21 cellular contexts compared by ENCODE assay signal in the genomic region with DNA sequence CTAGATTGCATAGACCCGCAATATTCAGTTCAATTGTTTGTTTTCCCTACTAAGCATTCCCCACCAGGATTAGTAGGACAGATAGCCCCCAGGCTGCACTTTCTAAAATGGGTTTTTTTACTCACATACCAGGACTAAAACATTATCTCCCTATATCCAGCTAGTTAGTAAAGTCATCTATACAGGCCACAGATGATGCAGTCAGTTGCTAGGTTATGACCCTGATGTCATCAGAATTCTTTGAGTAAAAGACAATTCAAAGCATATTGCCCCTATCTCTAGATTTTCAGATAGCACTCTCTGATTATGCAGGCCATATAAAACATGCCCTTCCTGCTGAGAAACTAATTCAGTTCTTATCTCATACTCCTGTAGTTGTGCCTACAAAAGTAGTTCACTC.
DNase-seq lines count a peak whose midpoint lies in the region; ATAC-seq and TF ChIP-seq lines count a peak whose summit lies in the region.
"Had no signal": no experiment of that assay in that cellular context is flagged by ENCODE, and none has a peak within 500 bp of the region (broad histone marks: within the 10 kb centered on the region; RNA-seq: fewer than 3 reads in every experiment).

No MANE protein-coding gene starts in this region.

- TF ChIP-seq RAD21 in SK-N-SH (IDR thresholded peaks at IDR 0.05; ENCODE audit: low read length): no peak

- H3K4me1 ChIP-seq in SK-N-SH (ENCODE audit: control insufficient read depth in 1 of 2, insufficient read depth in 2 of 2, low read depth in 1 of 2, low read length in 1 of 2) (peaks cover 0 to 2% of the 10 kb centered on the region in 2 experiments; a peak in 1 of 4 replicates), SJCRH30 (peaks cover 14% of the 10 kb centered on the region), mesodermal cell (ENCODE audit: control insufficient read depth, insufficient read depth, low read length, poor library complexity, severe bottlenecking) (peaks cover 19% of the 10 kb centered on the region), osteoblast (ENCODE audit: insufficient read depth, low read length) (no peaks in the 10 kb centered on the region)
- H3K4me1 ChIP-seq: A549; BLaER1 treated with 17β-estradiol and CSF1 and Interleukin-3, amounts not matched to agents 10 nM and 100 nM had no signal

- no peaks in the 10 kb centered on the region for H3K36me3 ChIP-seq in SK-N-SH (replicated peaks in 1 of 2; ENCODE audit: control insufficient read depth in 1 of 2, insufficient read depth in 2 of 2, low read length in 1 of 2)
- no peaks in the 10 kb centered on the region for H3K36me3 ChIP-seq in SJCRH30
- H3K36me3 ChIP-seq in mesodermal cell (ENCODE audit: control insufficient read depth, insufficient read depth, low read length): no peaks in the 10 kb centered on the region
- H3K36me3 ChIP-seq in osteoblast (ENCODE audit: insufficient read depth, low read length): no peaks in the 10 kb centered on the region
- H3K36me3 ChIP-seq: BLaER1 treated with 17β-estradiol and CSF1 and Interleukin-3, amounts not matched to agents 10 nM and 100 nM had no signal

- WGBS in SK-N-SH (ENCODE audit: low lambda C conversion rate): 52% methylated on average over 1 of the region's 1 CpG
- WGBS in mesodermal cell (ENCODE audit: insufficient coverage in 2 of 2), 2 experiments: 88 to 100% methylated on average over 1 of the region's 1 CpG

- H3K4me3 ChIP-seq in SK-N-SH (ENCODE audit: low read depth in 2 of 2, low read length in 1 of 2) (no peak overlapping the region), SJCRH30 (no peak overlapping the region), mesodermal cell (ENCODE audit: extremely low read depth, insufficient read depth, low read length, poor library complexity, severe bottlenecking) (no peak overlapping the region), osteoblast (ENCODE audit: insufficient read depth, low read length) (no peak overlapping the region)
- H3K4me3 ChIP-seq: A549; BLaER1 treated with 17β-estradiol and CSF1 and Interleukin-3, amounts not matched to agents 10 nM and 100 nM; GM12878 had no signal

- H3K79me2 ChIP-seq in SK-N-SH (ENCODE audit: insufficient read depth) (no peaks in the 10 kb centered on the region), osteoblast (ENCODE audit: insufficient read depth, low read length) (no peaks in the 10 kb centered on the region)

- no peak overlapping the region for H3K4me2 ChIP-seq in SK-N-SH
- H3K4me2 ChIP-seq in osteoblast (ENCODE audit: insufficient read depth, low read length): no peak overlapping the region
- H3K4me2 ChIP-seq: A549; BLaER1 treated with 17β-estradiol and CSF1 and Interleukin-3, amounts not matched to agents 10 nM and 100 nM had no signal

- H4K20me1 ChIP-seq in SK-N-SH (ENCODE audit: insufficient read depth) (no peaks in the 10 kb centered on the region), osteoblast (ENCODE audit: insufficient read depth, low read length) (no peaks in the 10 kb centered on the region)
- H4K20me1 ChIP-seq: BLaER1 treated with 17β-estradiol and CSF1 and Interleukin-3, amounts not matched to agents 10 nM and 100 nM had no signal

- H3K27ac ChIP-seq in SK-N-SH (ENCODE audit: low read depth in 2 of 2, low read length in 1 of 2) (no peak overlapping the region), SJCRH30 (peak overlapping the region; percentile 28; the same call in 1 of the 2 replicates), mesodermal cell (ENCODE audit: low read depth, low read length, severe bottlenecking) (peak overlapping the region; percentile 37), osteoblast (ENCODE audit: low read depth, low read length) (no peak overlapping the region)
- H3K27ac ChIP-seq: 22Rv1; A549; BLaER1 treated with 17β-estradiol and CSF1 and Interleukin-3, amounts not matched to agents 10 nM and 100 nM; C4-2B had no signal

- no peaks in the 10 kb centered on the region for H3K9me2 ChIP-seq in SK-N-SH

- TF ChIP-seq CTCF in SK-N-SH (IDR thresholded peaks at IDR 0.05) (no peak), osteoblast (IDR thresholded peaks at IDR 0.05; ENCODE audit: extremely low read depth, low read depth, low read length) (no peak)

- no peak for TF ChIP-seq EP300 in SK-N-SH (IDR thresholded peaks at IDR 0.05; ENCODE audit: borderline replicate concordance in 1 of 2, low read depth in 1 of 2, low read length in 1 of 2)

- no peaks in the 10 kb centered on the region for H3F3A ChIP-seq in SK-N-SH (replicated peaks; ENCODE audit: insufficient read depth)

- DNase-seq in SK-N-SH: no peak
- DNase-seq in SJCRH30: no peak
- no peak for DNase-seq in hepatic stellate cell (ENCODE audit: low spot score)
- no peak for DNase-seq in DMS53 (lab: John Stamatoyannopoulos, UW)
- DNase-seq in osteoblast (ENCODE audit: insufficient read length, low spot score, missing footprints): no peak
- DNase-seq: AML-193; Caco-2; Calu3; CD4-positive, alpha-beta T cell; CD8-positive, alpha-beta T cell; DMS79; DND-41; EL; GDM1 had no signal

- H3K9ac ChIP-seq in SK-N-SH: no peak overlapping the region
- H3K9ac ChIP-seq: BLaER1 treated with 17β-estradiol and CSF1 and Interleukin-3, amounts not matched to agents 10 nM and 100 nM had no signal

- H3K27me3 ChIP-seq in SK-N-SH (ENCODE audit: insufficient read depth): no peaks in the 10 kb centered on the region
- no peaks in the 10 kb centered on the region for H3K27me3 ChIP-seq in SJCRH30
- no peaks in the 10 kb centered on the region for H3K27me3 ChIP-seq in osteoblast (ENCODE audit: insufficient read depth, low read length)
- H3K27me3 ChIP-seq: BLaER1 treated with 17β-estradiol and CSF1 and Interleukin-3, amounts not matched to agents 10 nM and 100 nM had no signal

- no peak for ATAC-seq in SK-N-SH treated with all-trans-retinoic acid at 6 μM for 48 hours
- ATAC-seq: A549; CD8-positive, alpha-beta T cell; GM12878 had no signal

- H3K9me3 ChIP-seq in SK-N-SH (no peaks in the 10 kb centered on the region), SJCRH30 (replicated peaks) (no peaks in the 10 kb centered on the region), mesodermal cell (ENCODE audit: control insufficient read depth, low read length) (peaks cover 4% of the 10 kb centered on the region), osteoblast (ENCODE audit: low read depth, low read length) (no peaks in the 10 kb centered on the region)
- H3K9me3 ChIP-seq: A549 had no signal

- CTCF ChIA-PET in SK-N-SH (lab: Yijun Ruan, JAX): no interaction called here

- H2AFZ ChIP-seq in SK-N-SH (ENCODE audit: low read depth) (no peak overlapping the region), osteoblast (ENCODE audit: low read length) (no peak overlapping the region)

- POLR2A ChIA-PET in SK-N-SH (lab: Yijun Ruan, JAX): no interaction called here

TF ChIP-seq in SK-N-SH treated with all-trans-retinoic acid at 6 μM for 48 hours, 23 proteins besides CTCF, POLR2A, EP300 and RAD21:
- peak; percentile 60 for TF ChIP-seq ZNF8 (CRISPR knock-in tag; IDR thresholded peaks at IDR 0.05)
- TF ChIP-seq ZNF565 (CRISPR knock-in tag; conservative IDR thresholded peaks at IDR 0.05; ENCODE audit: low read depth): no peak

TF ChIP-seq in SK-N-SH, 30 proteins besides CTCF, POLR2A, EP300 and RAD21:
- TF ChIP-seq TEAD4 (IDR thresholded peaks at IDR 0.05; ENCODE audit: borderline replicate concordance, insufficient read depth): no peak
- no peak for TF ChIP-seq IRF3 (IDR thresholded peaks at IDR 0.05; ENCODE audit: low read depth, low read length)
- no peak for TF ChIP-seq RFX5 (IDR thresholded peaks at IDR 0.05; ENCODE audit: low read length)
- no peak for TF ChIP-seq YY1 (IDR thresholded peaks at IDR 0.05; ENCODE audit: low read depth)
- no peak for TF ChIP-seq TCF12 (IDR thresholded peaks at IDR 0.05)
- TF ChIP-seq EZH2phosphoT487 (IDR thresholded peaks at IDR 0.05; ENCODE audit: borderline replicate concordance, low read depth): no peak
- no peak for TF ChIP-seq GATA2 (CRISPR knock-in tag; IDR thresholded peaks at IDR 0.05)
- TF ChIP-seq NRF1 (IDR thresholded peaks at IDR 0.05; ENCODE audit: low read depth, low read length): no peak
TF ChIP-seq in SK-N-SH: peak in this region for 0.

Comparison
In these comparisons a context has a peak if more than half of its experiments do, and no peak if none do; other contexts are left out.
1. H3K27ac ChIP-seq: peak in SJCRH30 (single experiment) and mesodermal cell (single experiment); none in SK-N-SH (0 of 2) and osteoblast (single experiment).